7 cellular contexts compared by ENCODE assay signal in genomic region chr1:112716133-112716720, GRCh38. TPM values are rescaled to one million over a fixed set of nuclear protein-coding genes. Genes with fewer than 3 reads are reported as not detected.
A peak's percentile ranks its signal among the peaks of the same experiment; 100 is the strongest.
DNase-seq lines count a peak whose midpoint lies in the region; FAIRE-seq and TF ChIP-seq lines count a peak whose summit lies in the region.

No MANE protein-coding gene starts in this region.

- no peak overlapping the region for H3K9ac ChIP-seq in H1 (replicated peaks in 1 of 4; ENCODE audit: extremely low read depth in 1 of 4, low read depth in 3 of 4, low read length in 3 of 4)
- H3K9ac ChIP-seq in mesenchymal stem cell (ENCODE audit: low read length), result peak overlapping the region; percentile 79

- H2AFZ ChIP-seq in H1 (ENCODE audit: low read length) (no peak overlapping the region), mesenchymal stem cell (ENCODE audit: low read depth, low read length) (peak overlapping the region; percentile 72)

- no peak overlapping the region for H3K14ac ChIP-seq in H1 (ENCODE audit: insufficient read length)
- H3K14ac ChIP-seq in mesenchymal stem cell (ENCODE audit: low read length in 2 of 2), result no peak overlapping the region

- H3K27me3 ChIP-seq in H1 (replicated peaks in 1 of 4; ENCODE audit: control insufficient read depth in 3 of 4, extremely low read depth in 1 of 4, insufficient read depth in 3 of 4, low read length in 3 of 4) (peaks cover 0 to 29% (median 16%) of the 10 kb centered on the region in 4 experiments; a peak in 5 of 7 replicates), mesenchymal stem cell (ENCODE audit: control insufficient read depth in 1 of 2, insufficient read depth in 1 of 2, low read length in 2 of 2) (peaks cover 8 to 14% of the 10 kb centered on the region in 2 experiments)

- H3K4ac ChIP-seq in H1 (replicated peaks; ENCODE audit: insufficient read length, low read depth, low read length) (no peak overlapping the region), mesenchymal stem cell (ENCODE audit: low read depth in 1 of 2, low read length in 2 of 2) (no peak overlapping the region)

- H2BK5ac ChIP-seq in H1 (ENCODE audit: low read depth, low read length), result no peak overlapping the region
- H2BK5ac ChIP-seq in mesenchymal stem cell (ENCODE audit: low read depth, low read length, poor library complexity, severe bottlenecking), result no peak overlapping the region

- H4K8ac ChIP-seq in H1 (ENCODE audit: extremely low read depth, insufficient read depth, low read length), result no peak overlapping the region
- H4K8ac ChIP-seq in mesenchymal stem cell (ENCODE audit: low read length), result no peak overlapping the region

- peak; percentile 96 for FAIRE-seq in H1 (lab: Jason Lieb, UNC)

- H3K36me3 ChIP-seq in H1 (ENCODE audit: control insufficient read depth in 2 of 4, insufficient read depth in 4 of 4, low read length in 3 of 4) (no peaks in the 10 kb centered on the region; a peak in 1 of 8 replicates), mesenchymal stem cell (ENCODE audit: control insufficient read depth in 1 of 2, insufficient read depth in 2 of 2, low read depth in 1 of 2, low read length in 2 of 2) (no peaks in the 10 kb centered on the region)

- H4K20me1 ChIP-seq in H1 (replicated peaks in 1 of 2; ENCODE audit: control insufficient read depth in 1 of 2, insufficient read depth in 2 of 2, low read length in 2 of 2), result peaks cover 0 to 7% of the 10 kb centered on the region in 2 experiments

- H2BK15ac ChIP-seq in H1 (ENCODE audit: low read length), result 0 out of 2 replicates have a peak overlapping the region, but pooled peaks have one; percentile 20
- no peak overlapping the region for H2BK15ac ChIP-seq in mesenchymal stem cell (ENCODE audit: low read depth, poor library complexity, severe bottlenecking)

- H2BK20ac ChIP-seq in H1 (ENCODE audit: low read length), result peak overlapping the region; percentile 92

- TF ChIP-seq RAD21 in H1 (IDR thresholded peaks at IDR 0.05 in 1 of 2, conservative IDR thresholded peaks at IDR 0.05 in 1 of 2; ENCODE audit: low read depth in 2 of 2, low read length in 2 of 2), result peak; percentile 100

- H3K9me3 ChIP-seq in H1 (ENCODE audit: insufficient read depth in 2 of 2, low read depth in 1 of 2, low read length in 1 of 2) (no peaks in the 10 kb centered on the region), mesenchymal stem cell (ENCODE audit: control insufficient read depth, low read length) (no peaks in the 10 kb centered on the region)

- peaks cover 0 to 20% (median 13%) of the 10 kb centered on the region in 4 experiments; a peak in 6 of 7 replicates for H3K4me1 ChIP-seq in H1 (replicated peaks in 1 of 4; ENCODE audit: control insufficient read depth in 3 of 4, insufficient read depth in 4 of 4, low read length in 3 of 4)
- H3K4me1 ChIP-seq in mesenchymal stem cell (ENCODE audit: control insufficient read depth, insufficient read depth, low read depth, low read length), result peaks cover 29% of the 10 kb centered on the region

- DNase-seq in GM13977 (ENCODE audit: low spot score) (peak; percentile 83), HS-27A (ENCODE audit: low read depth) (peak; percentile 86), NCI-H82 treated with DMSO at 0.1 percent for 48 hours (lab: John Stamatoyannopoulos, UW; ENCODE audit: unreplicated experiment) (peak; percentile 72), H1 (ENCODE audit: low read depth in 1 of 2, low spot score in 2 of 2) (peak; percentile 88 to 94), mesenchymal stem cell (peak; percentile 92)
- peak; percentile 49 to 62 for DNase-seq in activated CD8-positive, alpha-beta memory T cell treated with anti-CD3 and anti-CD28 coated beads for 1 hour (ENCODE audit: extremely low read depth in 1 of 2, low read depth in 1 of 2)
- DNase-seq in stimulated activated CD4-positive, alpha-beta T cell treated with anti-CD3 and anti-CD28 coated beads, TNF-alpha, amount 100 ng/mL, for 4 hours (ENCODE audit: low read depth in 3 of 3), result peak in 2 of 3 experiments; percentile 64 to 69

- peak overlapping the region; percentile 20; the same call in 1 of the 2 replicates for H2BK12ac ChIP-seq in H1 (ENCODE audit: low read depth, low read length)
- no peak overlapping the region for H2BK12ac ChIP-seq in mesenchymal stem cell (ENCODE audit: low read length in 2 of 2)

- H4K91ac ChIP-seq in H1 (replicated peaks; ENCODE audit: insufficient read length, low read length) (peak overlapping the region; percentile 60), mesenchymal stem cell (ENCODE audit: low read length) (no peak overlapping the region)

- H3K4me3 ChIP-seq in H1 (ENCODE audit: extremely low read depth in 1 of 4, insufficient read depth in 2 of 4, low read depth in 3 of 4, low read length in 4 of 4) (peak overlapping the region; percentile 57 to 81 (median 73); a peak in 7 of 8 replicates), mesenchymal stem cell (ENCODE audit: insufficient read depth in 1 of 2, low read depth in 1 of 2, low read length in 2 of 2) (peak overlapping the region in 1 of 2 experiments; percentile 87)

- H4K5ac ChIP-seq in H1 (ENCODE audit: insufficient read length, low read depth, low read length), result no peak overlapping the region

- no peak overlapping the region for H3K56ac ChIP-seq in H1 (replicated peaks; ENCODE audit: insufficient read length, low read depth, low read length)

- H3K4me2 ChIP-seq in H1 (ENCODE audit: insufficient read depth in 1 of 2, low read depth in 2 of 2, low read length in 2 of 2) (peak overlapping the region; percentile 75 to 95), mesenchymal stem cell (ENCODE audit: low read length, poor library complexity, severe bottlenecking) (peak overlapping the region; percentile 100)

- H3K79me1 ChIP-seq in H1 (ENCODE audit: low read depth, low read length) (no peaks in the 10 kb centered on the region), mesenchymal stem cell (replicated peaks; ENCODE audit: low read length, poor library complexity, severe bottlenecking) (no peaks in the 10 kb centered on the region)

- POLR2A ChIA-PET in H1 (lab: Charles Lee; ENCODE audit: partially characterized antibody), result interaction anchor here (0.6 to 4.3 kb wide), 11 partner anchors 9 to 356 kb away, joined by 3 to 32 read pairs (median 3); partner anchors contain the start of genes LRIG2, MOV10 and SLC16A1

- H3K23ac ChIP-seq in H1 (ENCODE audit: insufficient read length) (no peak overlapping the region), mesenchymal stem cell (ENCODE audit: low read length in 2 of 2) (no peak overlapping the region)

- H2AK5ac ChIP-seq in H1 (ENCODE audit: low read depth, low read length), result no peak overlapping the region
- H2AK5ac ChIP-seq in mesenchymal stem cell (ENCODE audit: low read length, severe bottlenecking), result no peak overlapping the region

- CTCF ChIA-PET in H1 (lab: Charles Lee; ENCODE audit: partially characterized antibody), result interaction anchor here (0.6 to 14.2 kb wide), 62 partner anchors 8 to 1566 kb away, joined by 3 to 547 read pairs (median 5); partner anchors contain the start of gene LRIG2

- H3K27ac ChIP-seq in H1 (ENCODE audit: low read depth, low read length), result no peak overlapping the region
- no peak overlapping the region for H3K27ac ChIP-seq in mesenchymal stem cell (ENCODE audit: low read length, poor library complexity, severe bottlenecking)

- H3K18ac ChIP-seq in H1 (ENCODE audit: extremely low read depth, low read length) (peak overlapping the region; percentile 29; the same call in 1 of the 2 replicates), mesenchymal stem cell (ENCODE audit: low read depth in 1 of 2, low read length in 2 of 2) (no peak overlapping the region)

- no peak for TF ChIP-seq EP300 in H1 (IDR thresholded peaks at IDR 0.05; ENCODE audit: borderline replicate concordance in 1 of 2, low read depth in 2 of 2, low read length in 2 of 2)

- in situ Hi-C loops in GM13977 (cut with MboI; ENCODE audit: low pct_unique_long_range_greater_than_20kb, low sequenced_read_pairs, unreplicated experiment), result no loop called here

- peak; percentile 93 for TF ChIP-seq CTCF in GM13977 (IDR thresholded peaks at IDR 0.05; ENCODE audit: extremely low read depth, insufficient read depth, missing control alignments)
- TF ChIP-seq CTCF in H1 (IDR thresholded peaks at IDR 0.05; ENCODE audit: control extremely low read depth in 1 of 3, insufficient read depth in 1 of 3, low read depth in 1 of 3, low read length in 3 of 3), result peak in 2 of 3 experiments; percentile 95 to 99; a peak in 3 of 4 replicates

- no peak overlapping the region for H2BK120ac ChIP-seq in H1 (replicated peaks; ENCODE audit: low read depth, low read length)
- H2BK120ac ChIP-seq in mesenchymal stem cell (ENCODE audit: low read depth, low read length), result no peak overlapping the region

- no peak for TF ChIP-seq POLR2A in H1 (IDR thresholded peaks at IDR 0.05; ENCODE audit: control extremely low read depth in 1 of 2, low read depth in 2 of 2, low read length in 2 of 2)

- WGBS in H1 (ENCODE audit: extremely low coverage in 1 of 2, insufficient coverage in 1 of 2, insufficient read length in 1 of 2, insufficient replicate concordance in 2 of 2, low coverage in 1 of 2, low lambda C conversion rate in 2 of 2, missing lambda C conversion rate in 1 of 2), 2 experiments, result 20% methylated on average over 13 of the region's 13 CpGs; no CpG with 5 or more reads in 1 of the 2 experiments
- WGBS in mesenchymal stem cell, result 20% methylated on average over 11 of the region's 13 CpGs

- peaks cover 14% of the 10 kb centered on the region for H3K23me2 ChIP-seq in H1 (ENCODE audit: low read depth, low read length)

- H3K79me2 ChIP-seq in H1 (ENCODE audit: control insufficient read depth in 1 of 2, insufficient read depth in 2 of 2, low read length in 2 of 2), result no peaks in the 10 kb centered on the region

RNA-seq across cellular contexts. Expression of gene PPM1J, which starts 1.1 kb away (rescaled TPM):
- total RNA-seq in H1 (2021; fragmentation: NEBNext Ultra II Directional; extraction: Animal tissue kit (Norgen Biotek cat#: 25700)), result 17.5 and 19.4 TPM in 2 replicates
- 31.6 and 45.4 TPM in 2 replicates for polyA plus RNA-seq in H1 (2011; rRNA removed)
- 43.8 TPM for polyA plus RNA-seq in H1 (2011; cell fraction: cytosol; rRNA removed)
- polyA plus RNA-seq in H1 (2011; cell fraction: nucleus; rRNA removed), result 101 TPM
- 15.5 to 27.2 TPM (median 24.1 TPM) in 4 replicates for polyA plus RNA-seq in H1 (2012, experiment 1 of 2)
- polyA plus RNA-seq in H1 (2012, experiment 2 of 2), result 18.6 TPM
- 12.4 TPM for polyA plus RNA-seq in H1 (2013, experiment 1 of 2)
- polyA plus RNA-seq in H1 (2013, experiment 2 of 2), result 12.1 TPM
- polyA minus RNA-seq in H1 (2011; rRNA and poly(A)+ RNA removed), result 10.0 and 10.3 TPM in 2 replicates
- polyA minus RNA-seq in H1 (2011; cell fraction: cytosol; rRNA and poly(A)+ RNA removed), result 7.5 TPM
- 10.1 TPM for polyA minus RNA-seq in H1 (2011; cell fraction: nucleus; rRNA and poly(A)+ RNA removed)
- polyA plus RNA-seq in mesenchymal stem cell (2013, experiment 1 of 2), result 0.90 TPM
- polyA plus RNA-seq in mesenchymal stem cell (2013, experiment 2 of 2), result 0.93 TPM

RNA-seq across cellular contexts. Expression of gene RHOC, which starts 9.3 kb away (rescaled TPM):
- total RNA-seq in H1 (2021; fragmentation: NEBNext Ultra II Directional; extraction: Animal tissue kit (Norgen Biotek cat#: 25700)), result 53.6 and 57.6 TPM in 2 replicates
- polyA plus RNA-seq in H1 (2011; rRNA removed), result 97.5 and 114 TPM in 2 replicates
- polyA plus RNA-seq in H1 (2011; cell fraction: cytosol; rRNA removed), result 144 TPM
- 140 TPM for polyA plus RNA-seq in H1 (2011; cell fraction: nucleus; rRNA removed)
- 72.9 to 87.5 TPM (median 81.0 TPM) in 4 replicates for polyA plus RNA-seq in H1 (2012, experiment 1 of 2)
- polyA plus RNA-seq in H1 (2012, experiment 2 of 2), result 73.2 TPM
- polyA plus RNA-seq in H1 (2013, experiment 1 of 2), result 52.9 TPM
- 48.6 TPM for polyA plus RNA-seq in H1 (2013, experiment 2 of 2)
- polyA minus RNA-seq in H1 (2011; rRNA and poly(A)+ RNA removed), result 89.0 and 98.9 TPM in 2 replicates
- 30.7 TPM for polyA minus RNA-seq in H1 (2011; cell fraction: cytosol; rRNA and poly(A)+ RNA removed)
- polyA minus RNA-seq in H1 (2011; cell fraction: nucleus; rRNA and poly(A)+ RNA removed), result 32.1 TPM
- polyA plus RNA-seq in mesenchymal stem cell (2013, experiment 1 of 2), result 509 TPM
- 495 TPM for polyA plus RNA-seq in mesenchymal stem cell (2013, experiment 2 of 2)

RNA-seq across cellular contexts. Expression of gene MOV10, which starts 41.8 kb away (rescaled TPM):
- total RNA-seq in H1 (2021; fragmentation: NEBNext Ultra II Directional; extraction: Animal tissue kit (Norgen Biotek cat#: 25700)), result 105 and 109 TPM in 2 replicates
- 57.3 and 83.7 TPM in 2 replicates for polyA plus RNA-seq in H1 (2011; rRNA removed)
- polyA plus RNA-seq in H1 (2011; cell fraction: cytosol; rRNA removed), result 57.8 TPM
- polyA plus RNA-seq in H1 (2011; cell fraction: nucleus; rRNA removed), result 261 TPM
- 56.1 to 92.2 TPM (median 86.3 TPM) in 4 replicates for polyA plus RNA-seq in H1 (2012, experiment 1 of 2)
- polyA plus RNA-seq in H1 (2012, experiment 2 of 2), result 76.0 TPM
- polyA plus RNA-seq in H1 (2013, experiment 1 of 2), result 93.2 TPM
- 79.8 TPM for polyA plus RNA-seq in H1 (2013, experiment 2 of 2)
- polyA minus RNA-seq in H1 (2011; rRNA and poly(A)+ RNA removed), result 44.2 and 65.2 TPM in 2 replicates
- polyA minus RNA-seq in H1 (2011; cell fraction: cytosol; rRNA and poly(A)+ RNA removed), result 48.4 TPM
- 79.2 TPM for polyA minus RNA-seq in H1 (2011; cell fraction: nucleus; rRNA and poly(A)+ RNA removed)
- 62.1 TPM for polyA plus RNA-seq in mesenchymal stem cell (2013, experiment 1 of 2)
- polyA plus RNA-seq in mesenchymal stem cell (2013, experiment 2 of 2), result 60.3 TPM
